Comparison of ENCODE assay signal across 8 cellular contexts in genomic region chr3:9715764-9716437, GRCh38. TPM values are rescaled to one million over a fixed set of nuclear protein-coding genes. Genes with fewer than 3 reads are reported as not detected.
DNase-seq lines count a peak whose midpoint lies in the region; ATAC-seq and TF ChIP-seq lines count a peak whose summit lies in the region.

No MANE protein-coding gene starts in this region.

- no peaks in the 10 kb centered on the region for H3K36me3 ChIP-seq in PC-9 (ENCODE audit: low read depth)
- no peaks in the 10 kb centered on the region for H3K36me3 ChIP-seq in kidney epithelial cell (ENCODE audit: control insufficient read depth, insufficient read depth, low read length)

- H4K20me1 ChIP-seq in PC-9 (ENCODE audit: insufficient read depth): no peaks in the 10 kb centered on the region

- TF ChIP-seq CTCF in PC-9 (conservative IDR thresholded peaks at IDR 0.05): peak; percentile 92
- TF ChIP-seq CTCF in kidney epithelial cell (IDR thresholded peaks at IDR 0.05; ENCODE audit: insufficient read depth, low read length, poor library complexity, severe bottlenecking): peak; percentile 75

- H3K4me1 ChIP-seq in PC-9 (replicated peaks; ENCODE audit: insufficient read depth): no peaks in the 10 kb centered on the region

- intact Hi-C loops in PC-9 (cut with micrococcal nuclease; ENCODE audit: unreplicated experiment): loop anchor here (10.0 kb wide), 2 partner anchors 229 to 1019 kb away; no protein-coding TSS in a partner anchor

- H3K27ac ChIP-seq in PC-9: no peak overlapping the region

- BruUV-seq in PC-9 (replicated peaks; lab: Mats Ljungman, UMichigan): no TSS peak

- in situ Hi-C loops in T47D (cut with HindIII; ENCODE audit: low pct_unique_long_range_greater_than_20kb, low sequenced_read_pairs): no loop called here

- POLR2A ChIA-PET in PC-9 (lab: Charles Lee; ENCODE audit: unreplicated experiment): no interaction called here

- no peak overlapping the region for H2AFZ ChIP-seq in PC-9

- H3K9me3 ChIP-seq in PC-9 (ENCODE audit: insufficient read depth, low read depth): no peaks in the 10 kb centered on the region

- peak; percentile 60 for DNase-seq in activated CD8-positive, alpha-beta memory T cell treated with anti-CD3 and anti-CD28 coated beads, Interleukin-2, amount 50 U/mL, for 48 hours
- DNase-seq in activated CD8-positive, alpha-beta memory T cell treated with anti-CD3 and anti-CD28 coated beads for 24 hours: no peak
- DNase-seq in PC-9 (peak; percentile 68 to 77), T47D (ENCODE audit: low read depth in 1 of 2, low spot score in 1 of 2) (peak; percentile 79 to 88), kidney epithelial cell (ENCODE audit: low read depth) (peak; percentile 38)
- peak; percentile 53 for DNase-seq in stimulated activated CD4-positive, alpha-beta T cell treated with anti-CD3 and anti-CD28 coated beads, Interleukin-4, amount 100 ng/mL, for 24 hours

- CTCF ChIA-PET in PC-9 (lab: Charles Lee): interaction anchor here (0.5 to 1.0 kb wide), 4 partner anchors 11 to 127 kb away, joined by 3 to 4 read pairs (median 4); no protein-coding TSS in a partner anchor

- H3K4me3 ChIP-seq in PC-9 (no peak overlapping the region), kidney epithelial cell (ENCODE audit: low read depth, low read length) (no peak overlapping the region)

- H3K27me3 ChIP-seq in PC-9 (ENCODE audit: insufficient read depth, low read depth) (peaks cover 47% of the 10 kb centered on the region), kidney epithelial cell (ENCODE audit: control insufficient read depth, insufficient read depth, low read length) (peaks cover 6% of the 10 kb centered on the region)

- H3F3A ChIP-seq in PC-9 (ENCODE audit: insufficient read depth, low read depth): no peaks in the 10 kb centered on the region

- no peak overlapping the region for H3K4me2 ChIP-seq in PC-9

- H3K79me2 ChIP-seq in PC-9 (ENCODE audit: low read depth): no peaks in the 10 kb centered on the region

- no peaks in the 10 kb centered on the region for H3K9me2 ChIP-seq in PC-9 (ENCODE audit: insufficient read depth)

- ATAC-seq in HG03097 (IDR thresholded peaks at IDR 0.05; ENCODE audit: low FRiP score, unreplicated experiment): no peak
- ATAC-seq in GM21529 (IDR thresholded peaks at IDR 0.05; ENCODE audit: unreplicated experiment): no peak

RNA-seq across cellular contexts. Expression of gene CPNE9, which starts 12.3 kb away (rescaled TPM):
- total RNA-seq in PC-9 (2021): not detected in 2 replicates
- 0.27 TPM in 1 of 2 replicates, not detected in the other for total RNA-seq in kidney epithelial cell

RNA-seq across cellular contexts. Expression of gene BRPF1, which starts 15.6 kb away (rescaled TPM):
- total RNA-seq in PC-9 (2021) (15.9 and 18.3 TPM in 2 replicates), kidney epithelial cell (20.1 and 21.3 TPM in 2 replicates)

RNA-seq across cellular contexts. Expression of gene OGG1, which starts 33.9 kb away (rescaled TPM):
- total RNA-seq in PC-9 (2021): 22.1 and 24.3 TPM in 2 replicates
- total RNA-seq in kidney epithelial cell: 19.2 and 23.9 TPM in 2 replicates

RNA-seq across cellular contexts. Expression of gene CAMK1, which starts 53.8 kb away (rescaled TPM):
- total RNA-seq in PC-9 (2021) (2.0 and 3.1 TPM in 2 replicates), kidney epithelial cell (18.0 and 19.9 TPM in 2 replicates)
